In genomic region chr22:50533397-50533796, GRCh38 we compare ENCODE assay signal across 11 cellular contexts. TPM values are rescaled to one million over a fixed set of nuclear protein-coding genes. Genes with fewer than 3 reads are reported as not detected.
DNase-seq lines count a peak whose midpoint lies in the region; ATAC-seq and TF ChIP-seq lines count a peak whose summit lies in the region.
"Not testable (repeated sequence)": the region's sequence is repeated elsewhere in the genome, so short reads cannot be mapped to it uniquely, and the experiment has no call there.
"Had no signal": no experiment of that assay in that cellular context is flagged by ENCODE, and none has a peak within 500 bp of the region (broad histone marks: within the 10 kb centered on the region; RNA-seq: fewer than 3 reads in every experiment).

No MANE protein-coding gene starts in this region.

- not testable (repeated sequence) for H3K36me3 ChIP-seq in DOHH2 (ENCODE audit: control insufficient read depth, low read length); OCI-LY7 (ENCODE audit: insufficient read depth, low read length); mesodermal cell (ENCODE audit: control insufficient read depth, insufficient read depth, low read length); upper lobe of left lung

- H3K4me1 ChIP-seq in DOHH2 (ENCODE audit: control insufficient read depth, low read length) (peaks cover 76% of the 10 kb centered on the region), OCI-LY7 (ENCODE audit: insufficient read depth, low read length, poor library complexity, severe bottlenecking) (peaks cover 76% of the 10 kb centered on the region), upper lobe of left lung (peaks cover 38 to 76% (median 46%) of the 10 kb centered on the region in 4 donors)
- not testable (repeated sequence) for H3K4me1 ChIP-seq in mesodermal cell (ENCODE audit: control insufficient read depth, insufficient read depth, low read length, poor library complexity, severe bottlenecking)

- not testable (repeated sequence) for BruUV-seq in OCI-LY7 (replicated peaks; lab: Mats Ljungman, UMichigan)

- not testable (repeated sequence) for H2AFZ ChIP-seq in OCI-LY7 (ENCODE audit: low read length)

- peak overlapping the region; percentile 100 for H3K27ac Mint-ChIP-seq in activated CD4-positive, alpha-beta T cell treated with anti-CD3 and anti-CD28 coated beads, Interleukin-2, amount 10 ng/mL, durations not matched to agents 24 days and 14 days
- H3K27ac Mint-ChIP-seq in activated naive CD4-positive, alpha-beta T cell treated with anti-CD3 and anti-CD28 coated beads, Interleukin-2, amount 50 U/mL, for 72 hours, result peak overlapping the region; percentile 94 to 99
- H3K27ac Mint-ChIP-seq in effector memory CD8-positive, alpha-beta T cell, result peak overlapping the region; percentile 12 to 94
- H3K27ac Mint-ChIP-seq in progenitor cell of endocrine pancreas, result peak overlapping the region; percentile 83

- not testable (repeated sequence) for H3K9me3 Mint-ChIP-seq in activated CD4-positive, alpha-beta T cell treated with anti-CD3 and anti-CD28 coated beads, Interleukin-2, amount 10 ng/mL, durations not matched to agents 24 days and 14 days; activated naive CD4-positive, alpha-beta T cell treated with anti-CD3 and anti-CD28 coated beads, Interleukin-2, amount 50 U/mL, for 72 hours; effector memory CD8-positive, alpha-beta T cell; progenitor cell of endocrine pancreas (ENCODE audit: low read depth)

- peak overlapping the region; percentile 94 for H3K4me2 ChIP-seq in DOHH2 (ENCODE audit: low read length)
- H3K4me2 ChIP-seq in OCI-LY7 (ENCODE audit: low read length), result peak overlapping the region; percentile 70

- H3K27me3 ChIP-seq in DOHH2 (ENCODE audit: control insufficient read depth, low read length); upper lobe of left lung: not testable (repeated sequence)

- not testable (repeated sequence) for H3K9me3 ChIP-seq in DOHH2 (ENCODE audit: control insufficient read depth, insufficient read depth, low read length); OCI-LY7 (ENCODE audit: low read length); mesodermal cell (ENCODE audit: control insufficient read depth, low read length); upper lobe of left lung

- not testable (repeated sequence) for H3K27me3 Mint-ChIP-seq in activated CD4-positive, alpha-beta T cell treated with anti-CD3 and anti-CD28 coated beads, Interleukin-2, amount 10 ng/mL, durations not matched to agents 24 days and 14 days; effector memory CD8-positive, alpha-beta T cell
- H3K27me3 Mint-ChIP-seq in progenitor cell of endocrine pancreas, result peaks cover 39% of the 10 kb centered on the region

- H3K4me1 Mint-ChIP-seq in activated CD4-positive, alpha-beta T cell treated with anti-CD3 and anti-CD28 coated beads, Interleukin-2, amount 10 ng/mL, durations not matched to agents 24 days and 14 days, result peaks cover 48% of the 10 kb centered on the region
- H3K4me1 Mint-ChIP-seq in effector memory CD8-positive, alpha-beta T cell (ENCODE audit: low read depth in 2 of 2), result peaks cover 22 to 24% of the 10 kb centered on the region in 2 donors
- not testable (repeated sequence) for H3K4me1 Mint-ChIP-seq in progenitor cell of endocrine pancreas (ENCODE audit: low read depth)

- not testable (repeated sequence) for DNase-seq in OCI-LY7 (ENCODE audit: low spot score); activated CD4-positive, alpha-beta T cell treated with anti-CD3 and anti-CD28 coated beads, Interleukin-2, amount 10 ng/mL, durations not matched to agents 24 days and 14 days; activated naive CD4-positive, alpha-beta T cell treated with anti-CD3 and anti-CD28 coated beads, Interleukin-2, amount 50 U/mL, for 72 hours (ENCODE audit: low spot score in 2 of 2); effector memory CD8-positive, alpha-beta T cell; progenitor cell of endocrine pancreas (ENCODE audit: low spot score, unreplicated experiment); upper lobe of left lung

- 94 to 96% methylated on average over 9 of the region's 11 CpGs for WGBS in mesodermal cell (ENCODE audit: insufficient coverage in 2 of 2), 2 experiments
- WGBS in upper lobe of left lung, 2 donors, result 49 to 72% methylated on average over 11 of the region's 11 CpGs

- H3K4me3 ChIP-seq in DOHH2 (ENCODE audit: low read length), result peak overlapping the region; percentile 69
- not testable (repeated sequence) for H3K4me3 ChIP-seq in OCI-LY7 (ENCODE audit: low read depth, low read length, poor library complexity, severe bottlenecking); mesodermal cell (ENCODE audit: extremely low read depth, insufficient read depth, low read length, poor library complexity, severe bottlenecking); upper lobe of left lung

- not testable (repeated sequence) for TF ChIP-seq EP300 in upper lobe of left lung (IDR thresholded peaks at IDR 0.05)

- TF ChIP-seq CTCF in DOHH2 (IDR thresholded peaks at IDR 0.05; ENCODE audit: low read depth, low read length, poor library complexity, severe bottlenecking); OCI-LY7 (conservative IDR thresholded peaks at IDR 0.05; ENCODE audit: low read length); progenitor cell of endocrine pancreas (IDR thresholded peaks at IDR 0.05; ENCODE audit: unreplicated experiment); upper lobe of left lung (IDR thresholded peaks at IDR 0.05): not testable (repeated sequence)

- intact Hi-C loops in OCI-LY7 (cut with micrococcal nuclease; ENCODE audit: unreplicated experiment); activated CD4-positive, alpha-beta T cell treated with anti-CD3 and anti-CD28 coated beads, Interleukin-2, amount 10 ng/mL, durations not matched to agents 24 days and 14 days (cut with micrococcal nuclease): not testable (repeated sequence)

- H3K79me2 ChIP-seq in DOHH2 (ENCODE audit: control insufficient read depth, low read length), result peaks cover 17% of the 10 kb centered on the region
- not testable (repeated sequence) for H3K79me2 ChIP-seq in OCI-LY7 (ENCODE audit: insufficient read depth, low read depth, low read length)

- peaks cover 45% of the 10 kb centered on the region for H3F3A ChIP-seq in DOHH2 (ENCODE audit: control insufficient read depth, insufficient read depth)

- H4K20me1 ChIP-seq in DOHH2 (ENCODE audit: control insufficient read depth, insufficient read depth, low read depth, low read length); OCI-LY7 (ENCODE audit: insufficient read depth, low read length): not testable (repeated sequence)

- POLR2A ChIA-PET in OCI-LY7 (lab: Charles Lee), result interaction anchor here (0.5 to 1.2 kb wide), 5 partner anchors 7 to 36 kb away, joined by 3 read pairs; no protein-coding TSS in a partner anchor

- CTCF ChIA-PET in OCI-LY7 (lab: Charles Lee; ENCODE audit: unreplicated experiment), result not testable (repeated sequence)

- peak overlapping the region; percentile 97 for H3K27ac ChIP-seq in DOHH2 (ENCODE audit: low read depth, low read length)
- H3K27ac ChIP-seq in OCI-LY7 (ENCODE audit: low read depth, low read length, poor library complexity, severe bottlenecking), result peak overlapping the region; percentile 85
- peak overlapping the region; percentile 53 for H3K27ac ChIP-seq in mesodermal cell (ENCODE audit: low read depth, low read length, severe bottlenecking)
- peak overlapping the region; percentile 97 to 100 (median 98) for H3K27ac ChIP-seq in upper lobe of left lung

- H3K9me2 ChIP-seq in DOHH2 (replicated peaks; ENCODE audit: control insufficient read depth, low read length); OCI-LY7 (ENCODE audit: insufficient read depth, low read length): not testable (repeated sequence)

- TF ChIP-seq POLR2A in upper lobe of left lung (IDR thresholded peaks at IDR 0.05), result not testable (repeated sequence)

- peak overlapping the region; percentile 96 for H3K4me3 Mint-ChIP-seq in activated CD4-positive, alpha-beta T cell treated with anti-CD3 and anti-CD28 coated beads, Interleukin-2, amount 10 ng/mL, durations not matched to agents 24 days and 14 days
- peak overlapping the region in 1 of 2 donors; percentile 36 for H3K4me3 Mint-ChIP-seq in effector memory CD8-positive, alpha-beta T cell
- H3K4me3 Mint-ChIP-seq in progenitor cell of endocrine pancreas (ENCODE audit: low read depth), result peak overlapping the region; percentile 15

- not testable (repeated sequence) for ATAC-seq in activated naive CD4-positive, alpha-beta T cell treated with anti-CD3 and anti-CD28 coated beads, Interleukin-2, amount 50 U/mL, for 72 hours; effector memory CD8-positive, alpha-beta T cell (replicated peaks); upper lobe of left lung (ENCODE audit: low FRiP score in 2 of 2)

- H3K36me3 Mint-ChIP-seq in activated CD4-positive, alpha-beta T cell treated with anti-CD3 and anti-CD28 coated beads, Interleukin-2, amount 10 ng/mL, durations not matched to agents 24 days and 14 days (ENCODE audit: low read depth); progenitor cell of endocrine pancreas (ENCODE audit: insufficient read depth): not testable (repeated sequence)
- H3K36me3 Mint-ChIP-seq in activated naive CD4-positive, alpha-beta T cell treated with anti-CD3 and anti-CD28 coated beads, Interleukin-2, amount 50 U/mL, for 72 hours, result peaks cover 9 to 22% of the 10 kb centered on the region in 2 donors
- H3K36me3 Mint-ChIP-seq in effector memory CD8-positive, alpha-beta T cell (ENCODE audit: insufficient read depth), result peaks cover 24% of the 10 kb centered on the region

RNA-seq across cellular contexts. Expression of gene TYMP, which starts 3.6 kb away (rescaled TPM):
- 3.9 and 6.3 TPM in 2 replicates for total RNA-seq in OCI-LY7 (2014; rRNA removed; shearing (Covaris generic))
- total RNA-seq in OCI-LY7 (2022) (3.8 and 4.0 TPM in 2 replicates), progenitor cell of endocrine pancreas (1.6 and 2.0 TPM in 2 replicates), upper lobe of left lung (100 to 1,000 TPM; 162 to 346 (median 248) TPM)
- 62.1 and 63.0 TPM in 2 replicates for total RNA-seq in activated CD4-positive, alpha-beta T cell treated with anti-CD3 and anti-CD28 coated beads, Interleukin-2, amount 10 ng/mL, durations not matched to agents 24 days and 14 days
- 10 to 100 TPM; 20.8 to 74.5 TPM for total RNA-seq in activated naive CD4-positive, alpha-beta T cell treated with anti-CD3 and anti-CD28 coated beads, Interleukin-2, amount 50 U/mL, for 72 hours
- 2.6 TPM for polyA plus RNA-seq in mesodermal cell (2013, experiment 1 of 2)
- polyA plus RNA-seq in mesodermal cell (2013, experiment 2 of 2), result 2.0 TPM

RNA-seq across cellular contexts. Expression of gene SCO2, which starts 8.0 kb away (rescaled TPM):
- 2.7 and 4.9 TPM in 2 replicates for total RNA-seq in OCI-LY7 (2014; rRNA removed; shearing (Covaris generic))
- total RNA-seq in OCI-LY7 (2022) (3.9 and 4.1 TPM in 2 replicates), progenitor cell of endocrine pancreas (3.7 TPM in 1 of 2 replicates, not detected in the other), upper lobe of left lung (10 to 100 TPM in 2 of 6 donors, 1 to 10 TPM in 3, not detected in 1; 1.7 to 14.0 (median 9.2) TPM)
- 5.3 and 11.2 TPM in 2 replicates for total RNA-seq in activated CD4-positive, alpha-beta T cell treated with anti-CD3 and anti-CD28 coated beads, Interleukin-2, amount 10 ng/mL, durations not matched to agents 24 days and 14 days
- 1 to 10 TPM in 1 of 2 donors, not detected in 1; 4.8 TPM for total RNA-seq in activated naive CD4-positive, alpha-beta T cell treated with anti-CD3 and anti-CD28 coated beads, Interleukin-2, amount 50 U/mL, for 72 hours
- polyA plus RNA-seq in mesodermal cell (2013, experiment 1 of 2), result 1.7 TPM
- polyA plus RNA-seq in mesodermal cell (2013, experiment 2 of 2), result 0.91 TPM

RNA-seq across cellular contexts. Expression of gene KLHDC7B, which starts 12.3 kb away (rescaled TPM):
- total RNA-seq in OCI-LY7 (2014; rRNA removed; shearing (Covaris generic)), result 0.08 and 0.25 TPM in 2 replicates
- 0.31 and 0.46 TPM in 2 replicates for total RNA-seq in OCI-LY7 (2022)
- 5.3 and 6.8 TPM in 2 replicates for total RNA-seq in activated CD4-positive, alpha-beta T cell treated with anti-CD3 and anti-CD28 coated beads, Interleukin-2, amount 10 ng/mL, durations not matched to agents 24 days and 14 days
- 10 to 100 TPM in 1 of 2 donors, 1 to 10 TPM in 1; 2.6 to 11.0 TPM for total RNA-seq in activated naive CD4-positive, alpha-beta T cell treated with anti-CD3 and anti-CD28 coated beads, Interleukin-2, amount 50 U/mL, for 72 hours
- not detected for polyA plus RNA-seq in mesodermal cell (2013, experiment 1 of 2)
- polyA plus RNA-seq in mesodermal cell (2013, experiment 2 of 2), result 0.10 TPM
- total RNA-seq in progenitor cell of endocrine pancreas, result not detected in 2 replicates
- total RNA-seq in upper lobe of left lung, result 1 to 10 TPM in 2 of 6 donors, under 1 TPM in 2, not detected in 2; 0.39 to 1.5 (median 0.81) TPM
- total RNA-seq: occipital lobe, temporal lobe had no signal
- polyA plus RNA-seq: fibroblast of lung had no signal

RNA-seq across cellular contexts. Expression of gene NCAPH2, which starts 25.4 kb away (rescaled TPM):
- total RNA-seq in OCI-LY7 (2014; rRNA removed; shearing (Covaris generic)), result 129 and 151 TPM in 2 replicates
- total RNA-seq in OCI-LY7 (2022), result 124 and 126 TPM in 2 replicates
- total RNA-seq in activated CD4-positive, alpha-beta T cell treated with anti-CD3 and anti-CD28 coated beads, Interleukin-2, amount 10 ng/mL, durations not matched to agents 24 days and 14 days, result 131 and 133 TPM in 2 replicates
- 100 to 1,000 TPM; 121 to 130 TPM for total RNA-seq in activated naive CD4-positive, alpha-beta T cell treated with anti-CD3 and anti-CD28 coated beads, Interleukin-2, amount 50 U/mL, for 72 hours
- 33.4 TPM for polyA plus RNA-seq in mesodermal cell (2013, experiment 1 of 2)
- 27.2 TPM for polyA plus RNA-seq in mesodermal cell (2013, experiment 2 of 2)
- total RNA-seq in progenitor cell of endocrine pancreas, result 61.6 and 66.5 TPM in 2 replicates
- total RNA-seq in upper lobe of left lung, result 100 to 1,000 TPM in 1 of 6 donors, 10 to 100 TPM in 5; 55.4 to 104 (median 62.2) TPM

RNA-seq across cellular contexts. Expression of gene LMF2, which starts 25.9 kb away (rescaled TPM):
- total RNA-seq in OCI-LY7 (2014; rRNA removed; shearing (Covaris generic)), result 37.8 and 50.7 TPM in 2 replicates
- total RNA-seq in OCI-LY7 (2022) (49.2 and 49.8 TPM in 2 replicates), progenitor cell of endocrine pancreas (59.0 and 65.5 TPM in 2 replicates), upper lobe of left lung (10 to 100 TPM; 36.0 to 87.4 (median 77.4) TPM)
- total RNA-seq in activated CD4-positive, alpha-beta T cell treated with anti-CD3 and anti-CD28 coated beads, Interleukin-2, amount 10 ng/mL, durations not matched to agents 24 days and 14 days, result 78.4 and 79.2 TPM in 2 replicates
- total RNA-seq in activated naive CD4-positive, alpha-beta T cell treated with anti-CD3 and anti-CD28 coated beads, Interleukin-2, amount 50 U/mL, for 72 hours, result 10 to 100 TPM; 54.2 to 76.7 TPM
- 59.7 TPM for polyA plus RNA-seq in mesodermal cell (2013, experiment 1 of 2)
- polyA plus RNA-seq in mesodermal cell (2013, experiment 2 of 2), result 48.3 TPM
